Comparison of ENCODE assay signal across 15 cellular contexts in the genomic region with DNA sequence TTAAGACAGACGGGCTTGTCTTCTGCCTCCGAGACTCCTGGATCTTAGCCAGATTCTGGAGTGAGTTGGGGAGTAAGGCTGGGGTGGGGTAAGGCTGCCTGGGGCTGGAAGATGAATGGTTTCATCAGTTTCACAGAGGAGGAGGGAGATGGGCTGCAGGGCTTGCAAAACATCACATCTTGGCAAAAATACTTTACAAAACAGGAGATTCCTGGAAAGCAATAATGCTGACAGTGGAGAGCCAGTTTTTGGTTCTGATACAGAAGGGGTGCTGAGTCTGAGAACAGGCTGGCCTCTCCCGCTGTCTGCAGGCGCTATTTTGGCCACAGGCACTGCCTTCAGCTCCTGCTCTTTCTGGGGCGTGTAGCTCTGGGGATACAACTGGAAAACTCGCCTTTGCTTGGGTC.
A peak's percentile ranks its signal among the peaks of the same experiment; 100 is the strongest.
DNase-seq lines count a peak whose midpoint lies in the region; ATAC-seq and TF ChIP-seq lines count a peak whose summit lies in the region.
"Had no signal": no experiment of that assay in that cellular context is flagged by ENCODE, and none has a peak within 500 bp of the region (broad histone marks: within the 10 kb centered on the region; RNA-seq: fewer than 3 reads in every experiment).

No MANE protein-coding gene starts in this region.

- ATAC-seq in Right ventricle myocardium superior (ENCODE audit: poor library complexity) (peak; percentile 94), mucosa of descending colon (peak; percentile 17), GM21367 (IDR thresholded peaks at IDR 0.05; ENCODE audit: unreplicated experiment) (no peak)

- H3K27me3 ChIP-seq in uterus = no peaks in the 10 kb centered on the region
- H3K27me3 ChIP-seq: neural progenitor cell, stomach had no signal

- H3K4me1 ChIP-seq in mucosa of descending colon (ENCODE audit: low read depth) (no peaks in the 10 kb centered on the region), uterus (peaks cover 0 to 3% of the 10 kb centered on the region in 2 donors)
- H3K4me1 ChIP-seq: HAP-1, neural progenitor cell had no signal

- no peaks in the 10 kb centered on the region for H3K9me3 ChIP-seq in mucosa of descending colon
- no peaks in the 10 kb centered on the region for H3K9me3 ChIP-seq in uterus
- H3K9me3 ChIP-seq: HAP-1 had no signal

- H3K36me3 ChIP-seq in mucosa of descending colon (ENCODE audit: low read depth) (no peaks in the 10 kb centered on the region), uterus (no peaks in the 10 kb centered on the region)
- H3K36me3 ChIP-seq: HAP-1, neural progenitor cell, stomach had no signal

- H3K27ac ChIP-seq in uterus = peak overlapping the region in 1 of 2 donors; percentile 34
- H3K27ac ChIP-seq: dorsolateral prefrontal cortex, neural progenitor cell, stomach had no signal

- TF ChIP-seq POLR2A in uterus (IDR thresholded peaks at IDR 0.05) = no peak

- in situ Hi-C loops in KBM-7 (cut with MboI; ENCODE audit: low pct_unique_long_range_greater_than_20kb, low sequenced_read_pairs) = no loop called here

- H3K4me3 ChIP-seq in mucosa of descending colon (no peak overlapping the region), uterus (no peak overlapping the region)
- H3K4me3 ChIP-seq: dorsolateral prefrontal cortex, HAP-1, neural progenitor cell, stomach had no signal

- DNase-seq in Right ventricle myocardium superior = peak; percentile 71
- no peak for DNase-seq in cardiac septum (ENCODE audit: low spot score)
- peak; percentile 47 for DNase-seq in foreskin melanocyte
- no peak for DNase-seq in mucosa of descending colon
- DNase-seq in uterus = peak; percentile 42 to 54
- no peak for DNase-seq in KBM-7
- no peak for DNase-seq in HK-2 (ENCODE audit: unreplicated experiment)
- DNase-seq: activated CD4-positive, alpha-beta T cell treated with anti-CD3 and anti-CD28 coated beads for 1 hour; NCI-H1436; small intestine; stomach had no signal

- intact Hi-C loops in Right ventricle myocardium superior (cut with DNase I) = no loop called here
- intact Hi-C loops in cardiac septum (cut with DNase I) = no loop called here
- intact Hi-C loops in mucosa of descending colon (cut with DNase I, micrococcal nuclease) = no loop called here
- intact Hi-C loops in uterus (cut with DNase I; ENCODE audit: low total_unique reads) = no loop called here

- no peak for TF ChIP-seq CTCF in mucosa of descending colon (IDR thresholded peaks at IDR 0.05)
- TF ChIP-seq CTCF in uterus (IDR thresholded peaks at IDR 0.05) = no peak

Comparison
In these comparisons a context has a peak if more than half of its experiments do, and no peak if none do; other contexts are left out.
1. DNase-seq: peak in Right ventricle myocardium superior (single experiment), foreskin melanocyte (single experiment) and uterus (2 of 2); none in cardiac septum (single experiment), mucosa of descending colon (0 of 3), KBM-7 (single experiment) and HK-2 (single experiment).